Comparison of ENCODE assay signal across 8 cellular contexts in the genomic region with DNA sequence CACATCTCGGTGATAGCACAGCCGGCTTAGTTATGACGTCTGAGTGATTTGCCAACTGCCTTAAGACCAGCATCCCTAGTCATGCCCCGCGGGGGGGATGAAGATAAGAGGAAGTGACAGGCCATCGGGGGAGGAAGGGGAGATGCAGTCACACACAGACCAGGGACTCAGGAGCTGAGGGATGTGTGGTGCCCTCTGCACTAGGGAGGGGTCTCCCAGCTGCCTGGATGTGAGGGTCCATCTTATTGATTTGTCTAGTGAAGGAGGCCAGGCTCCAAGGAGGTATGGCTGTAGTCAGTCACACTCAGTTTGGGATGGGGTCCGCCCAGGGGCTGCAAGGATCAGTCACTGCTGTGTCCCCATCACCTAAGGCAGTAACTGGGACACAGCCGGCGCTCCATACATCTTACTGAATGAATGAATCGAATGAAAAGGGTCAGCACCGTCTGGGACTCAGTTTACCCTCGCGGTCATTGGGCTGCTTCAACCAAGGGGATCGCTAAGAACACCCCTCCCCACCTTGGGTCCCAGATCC. TPM values are rescaled to one million over a fixed set of nuclear protein-coding genes. Genes with fewer than 3 reads are reported as not detected.
A peak's percentile ranks its signal among the peaks of the same experiment; 100 is the strongest.
DNase-seq lines count a peak whose midpoint lies in the region; ATAC-seq and TF ChIP-seq lines count a peak whose summit lies in the region.

No MANE protein-coding gene starts in this region.

- TF ChIP-seq CTCF in RWPE1 (conservative IDR thresholded peaks at IDR 0.05; ENCODE audit: low read depth) (no peak), stomach (IDR thresholded peaks at IDR 0.05) (no peak)

- H3K27ac ChIP-seq in RWPE1 (peak overlapping the region; percentile 100), stomach (peak overlapping the region; percentile 59 to 96 (median 91))

- H3K27me3 Mint-ChIP-seq in activated CD8-positive, alpha-beta memory T cell treated with anti-CD3 and anti-CD28 coated beads, Interleukin-2, amount 10 ng/mL, durations not matched to agents 7 days and 5 days, result no peaks in the 10 kb centered on the region

- no peak for TF ChIP-seq POLR2A in stomach (IDR thresholded peaks at IDR 0.05)

- peaks cover 43% of the 10 kb centered on the region for H3K4me1 Mint-ChIP-seq in activated CD8-positive, alpha-beta memory T cell treated with anti-CD3 and anti-CD28 coated beads, Interleukin-2, amount 10 ng/mL, durations not matched to agents 7 days and 5 days

- POLR2A ChIA-PET in RWPE1 (lab: Yijun Ruan, JAX; ENCODE audit: low non-redundant PET), result no interaction called here

- H3K4me3 Mint-ChIP-seq in activated CD8-positive, alpha-beta memory T cell treated with anti-CD3 and anti-CD28 coated beads, Interleukin-2, amount 10 ng/mL, durations not matched to agents 7 days and 5 days, result peak overlapping the region; percentile 73

- no peaks in the 10 kb centered on the region for H3K36me3 ChIP-seq in stomach

- H3K9me3 Mint-ChIP-seq in activated CD8-positive, alpha-beta memory T cell treated with anti-CD3 and anti-CD28 coated beads, Interleukin-2, amount 10 ng/mL, durations not matched to agents 7 days and 5 days (ENCODE audit: low read depth), result no peaks in the 10 kb centered on the region

- peak overlapping the region; percentile 76 for H3K27ac Mint-ChIP-seq in activated CD8-positive, alpha-beta memory T cell treated with anti-CD3 and anti-CD28 coated beads, Interleukin-2, amount 10 ng/mL, durations not matched to agents 7 days and 5 days

- peak; percentile 60 for DNase-seq in activated CD8-positive, alpha-beta memory T cell treated with anti-CD3 and anti-CD28 coated beads, Interleukin-2, amount 10 ng/mL, durations not matched to agents 7 days and 5 days
- no peak for DNase-seq in activated CD8-positive, alpha-beta memory T cell treated with anti-CD3 and anti-CD28 coated beads for 24 hours
- no peak for DNase-seq in RWPE1 (ENCODE audit: low spot score)
- DNase-seq in central memory CD4-positive, alpha-beta T cell, result peak; percentile 42
- DNase-seq in left colon, result peak; percentile 58 to 64
- DNase-seq in stomach, result peak; percentile 42
- no peak for DNase-seq in HuH-7.5 (ENCODE audit: low spot score)
- no peak for DNase-seq in NCI-H1105 treated with DMSO at 0.1 percent for 48 hours (lab: John Stamatoyannopoulos, UW)

- no peak for ATAC-seq in activated CD8-positive, alpha-beta memory T cell treated with anti-CD3 and anti-CD28 coated beads, Interleukin-2, amount 10 ng/mL, durations not matched to agents 7 days and 5 days
- ATAC-seq in left colon, result no peak

- CTCF ChIA-PET in activated CD8-positive, alpha-beta memory T cell treated with anti-CD3 and anti-CD28 coated beads, Interleukin-2, amount 10 ng/mL, durations not matched to agents 7 days and 5 days (lab: Charles Lee), result interaction anchor here (0.6 to 27.8 kb wide), 3 partner anchors 11 to 199 kb away, joined by 3 to 1113 read pairs (median 3); no protein-coding TSS in a partner anchor
- CTCF ChIA-PET in RWPE1 (lab: Yijun Ruan, JAX), result interaction anchor here (1.0 kb wide), 1 partner anchor 36 kb away, joined by 6 read pairs; no protein-coding TSS in a partner anchor

- H3K27me3 ChIP-seq in stomach, result no peaks in the 10 kb centered on the region

- TF ChIP-seq EP300 in stomach (IDR thresholded peaks at IDR 0.05), result no peak

- H3K36me3 Mint-ChIP-seq in activated CD8-positive, alpha-beta memory T cell treated with anti-CD3 and anti-CD28 coated beads, Interleukin-2, amount 10 ng/mL, durations not matched to agents 7 days and 5 days, result no peaks in the 10 kb centered on the region

- H3K9me3 ChIP-seq in stomach, result no peaks in the 10 kb centered on the region

- peaks cover 14 to 50% (median 35%) of the 10 kb centered on the region in 4 donors for H3K4me1 ChIP-seq in stomach

- H3K4me3 ChIP-seq in stomach, result peak overlapping the region; percentile 42 to 49 (median 48)

- intact Hi-C loops in left colon (cut with DNase I, micrococcal nuclease) (no loop called here), stomach (cut with DNase I; ENCODE audit: low total_unique reads) (loop anchor here (5.0 kb wide), 1 partner anchor 34 kb away; no protein-coding TSS in a partner anchor)

- 8 to 12% (median 11%) methylated on average over 14 of the region's 14 CpGs for WGBS in stomach, 5 donors

RNA-seq across cellular contexts. Expression of gene ERCC1, which starts 19.3 kb away (rescaled TPM):
- total RNA-seq in activated CD8-positive, alpha-beta memory T cell treated with anti-CD3 and anti-CD28 coated beads, Interleukin-2, amount 10 ng/mL, durations not matched to agents 7 days and 5 days, result 10 to 100 TPM; 62.5 to 73.4 TPM
- total RNA-seq in left colon, result 10 to 100 TPM; 37.1 to 43.6 TPM
- 10 to 100 TPM in 4 of 5 donors, 1 to 10 TPM in 1; 7.8 to 79.3 (median 36.9) TPM for total RNA-seq in stomach
- polyA plus RNA-seq in stomach, result 10 to 100 TPM; 53.9 to 66.9 (median 54.6) TPM

RNA-seq across cellular contexts. Expression of gene FOSB, which starts 24.8 kb away (rescaled TPM):
- total RNA-seq in activated CD8-positive, alpha-beta memory T cell treated with anti-CD3 and anti-CD28 coated beads, Interleukin-2, amount 10 ng/mL, durations not matched to agents 7 days and 5 days, result 10 to 100 TPM in 1 of 2 experiments, 1 to 10 TPM in 1; 5.6 to 98.6 TPM
- total RNA-seq in left colon (10 to 100 TPM in 1 of 2 donors, 1 to 10 TPM in 1; 4.4 to 46.0 TPM), stomach (10 to 100 TPM in 2 of 5 donors, 1 to 10 TPM in 3; 1.2 to 76.8 (median 5.5) TPM)
- polyA plus RNA-seq in stomach, result 10 to 100 TPM in 2 of 3 donors, 1 to 10 TPM in 1; 6.9 to 20.9 (median 11.1) TPM

RNA-seq across cellular contexts. Expression of gene POLR1G, which starts 36.5 kb away (rescaled TPM):
- 10 to 100 TPM in 1 of 2 experiments, 1 to 10 TPM in 1; 8.9 to 12.2 TPM for total RNA-seq in activated CD8-positive, alpha-beta memory T cell treated with anti-CD3 and anti-CD28 coated beads, Interleukin-2, amount 10 ng/mL, durations not matched to agents 7 days and 5 days
- 1 to 10 TPM; 3.0 to 3.2 TPM for total RNA-seq in left colon
- total RNA-seq in stomach, result 1 to 10 TPM in 2 of 5 donors, under 1 TPM in 1, not detected in 2; 0.55 to 5.9 (median 2.2) TPM
- polyA plus RNA-seq in stomach, result 1 to 10 TPM; 1.8 to 7.2 (median 3.4) TPM

RNA-seq across cellular contexts. Expression of gene PPP1R13L, which starts 38.1 kb away (rescaled TPM):
- 10 to 100 TPM in 1 of 2 experiments, 1 to 10 TPM in 1; 6.4 to 11.7 TPM for total RNA-seq in activated CD8-positive, alpha-beta memory T cell treated with anti-CD3 and anti-CD28 coated beads, Interleukin-2, amount 10 ng/mL, durations not matched to agents 7 days and 5 days
- total RNA-seq in left colon, result 10 to 100 TPM; 34.1 to 35.0 TPM
- total RNA-seq in stomach, result 10 to 100 TPM in 3 of 5 donors, 1 to 10 TPM in 2; 2.4 to 44.9 (median 28.0) TPM
- 100 to 1,000 TPM in 1 of 3 donors, 10 to 100 TPM in 1, 1 to 10 TPM in 1; 9.2 to 120 (median 11.8) TPM for polyA plus RNA-seq in stomach

RNA-seq across cellular contexts. Expression of gene RTN2, which starts 53.9 kb away (rescaled TPM):
- total RNA-seq in activated CD8-positive, alpha-beta memory T cell treated with anti-CD3 and anti-CD28 coated beads, Interleukin-2, amount 10 ng/mL, durations not matched to agents 7 days and 5 days, result 1 to 10 TPM; 3.1 to 4.3 TPM
- 1 to 10 TPM; 3.4 to 6.1 TPM for total RNA-seq in left colon
- total RNA-seq in stomach, result 10 to 100 TPM in 2 of 5 donors, 1 to 10 TPM in 2, not detected in 1; 2.0 to 37.3 (median 10.6) TPM
- polyA plus RNA-seq in stomach, result 1 to 10 TPM; 4.7 to 9.3 (median 7.9) TPM

Comparison
In these comparisons a context has a peak if more than half of its experiments do, and no peak if none do; other contexts are left out.
1. DNase-seq: peak in activated CD8-positive, alpha-beta memory T cell treated with anti-CD3 and anti-CD28 coated beads, Interleukin-2, amount 10 ng/mL, durations not matched to agents 7 days and 5 days (single experiment), central memory CD4-positive, alpha-beta T cell (single experiment), left colon (2 of 2) and stomach (single experiment); none in activated CD8-positive, alpha-beta memory T cell treated with anti-CD3 and anti-CD28 coated beads for 24 hours (single experiment), RWPE1 (single experiment), HuH-7.5 (single experiment) and NCI-H1105 treated with DMSO at 0.1 percent for 48 hours (single experiment).